Comparison of ENCODE assay signal across 6 cellular contexts in genomic region chr12:6942331-6942665, GRCh38. TPM values are rescaled to one million over a fixed set of nuclear protein-coding genes. Genes with fewer than 3 reads are reported as not detected.
A peak's percentile ranks its signal among the peaks of the same experiment; 100 is the strongest.
DNase-seq lines count a peak whose midpoint lies in the region; ATAC-seq and TF ChIP-seq lines count a peak whose summit lies in the region.

No MANE protein-coding gene starts in this region.

- H3K79me2 ChIP-seq in Karpas-422 (ENCODE audit: low read length): no peaks in the 10 kb centered on the region

- no peaks in the 10 kb centered on the region for H3K27me3 ChIP-seq in H7 (ENCODE audit: control insufficient read depth, insufficient read depth, low read length)
- H3K27me3 ChIP-seq in Karpas-422 (ENCODE audit: low read length): no peaks in the 10 kb centered on the region

- no peaks in the 10 kb centered on the region for H3K9me2 ChIP-seq in Karpas-422 (replicated peaks; ENCODE audit: insufficient read depth, low read length)

- H4K20me1 ChIP-seq in Karpas-422 (ENCODE audit: insufficient read depth, low read depth, low read length): no peaks in the 10 kb centered on the region

- H2AFZ ChIP-seq in Karpas-422 (ENCODE audit: low read length): no peak overlapping the region

- H3K4me1 Mint-ChIP-seq in activated naive CD8-positive, alpha-beta T cell treated with anti-CD3 and anti-CD28 coated beads, Interleukin-2, amount 10 ng/mL, durations not matched to agents 7 days and 5 days: peaks cover 34% of the 10 kb centered on the region
- peaks cover 42 to 62% of the 10 kb centered on the region in 2 donors for H3K4me1 Mint-ChIP-seq in natural killer cell

- POLR2A ChIA-PET in activated naive CD8-positive, alpha-beta T cell treated with anti-CD3 and anti-CD28 coated beads, Interleukin-2, amount 10 ng/mL, durations not matched to agents 7 days and 5 days (lab: Charles Lee): interaction anchor here (3.3 to 21.6 kb wide), 4 partner anchors 16 to 168 kb away, joined by 40 to 1055 read pairs (median 90); partner anchors contain the start of genes ATN1, C1RL and TPI1

- intact Hi-C loops in natural killer cell (cut with micrococcal nuclease): no loop called here

- no peaks in the 10 kb centered on the region for H3K9me3 ChIP-seq in Karpas-422 (ENCODE audit: low read length)

- H3K9me3 Mint-ChIP-seq in activated naive CD8-positive, alpha-beta T cell treated with anti-CD3 and anti-CD28 coated beads, Interleukin-2, amount 10 ng/mL, durations not matched to agents 7 days and 5 days: no peaks in the 10 kb centered on the region
- no peaks in the 10 kb centered on the region for H3K9me3 Mint-ChIP-seq in natural killer cell

- ATAC-seq in activated naive CD8-positive, alpha-beta T cell treated with anti-CD3 and anti-CD28 coated beads, Interleukin-2, amount 10 ng/mL, durations not matched to agents 7 days and 5 days (ENCODE audit: low read depth): no peak
- ATAC-seq in natural killer cell: no peak
- no peak for ATAC-seq in HG02678 (IDR thresholded peaks at IDR 0.05; ENCODE audit: unreplicated experiment)

- TF ChIP-seq CTCF in natural killer cell (IDR thresholded peaks at IDR 0.05): no peak

- H3K4me3 ChIP-seq in H7 (ENCODE audit: insufficient read depth, low read depth, low read length): no peak overlapping the region
- no peak overlapping the region for H3K4me3 ChIP-seq in Karpas-422 (ENCODE audit: low read length)

- no peak overlapping the region for H3K27ac ChIP-seq in Karpas-422 (ENCODE audit: low read length)

- H3K27ac Mint-ChIP-seq in activated naive CD8-positive, alpha-beta T cell treated with anti-CD3 and anti-CD28 coated beads, Interleukin-2, amount 10 ng/mL, durations not matched to agents 7 days and 5 days: peak overlapping the region; percentile 94
- H3K27ac Mint-ChIP-seq in natural killer cell: peak overlapping the region; percentile 98 to 99

- H3K27me3 Mint-ChIP-seq in activated naive CD8-positive, alpha-beta T cell treated with anti-CD3 and anti-CD28 coated beads, Interleukin-2, amount 10 ng/mL, durations not matched to agents 7 days and 5 days: no peaks in the 10 kb centered on the region
- H3K27me3 Mint-ChIP-seq in natural killer cell (ENCODE audit: low read depth in 2 of 2): no peaks in the 10 kb centered on the region

- peak; percentile 50 for DNase-seq in H7
- no peak for DNase-seq in activated naive CD8-positive, alpha-beta T cell treated with anti-CD3 and anti-CD28 coated beads, Interleukin-2, amount 10 ng/mL, durations not matched to agents 7 days and 5 days
- no peak for DNase-seq in natural killer cell
- no peak for DNase-seq in Karpas-422
- DNase-seq in dermis blood vessel endothelial cell: no peak

- H3K4me1 ChIP-seq in Karpas-422 (ENCODE audit: low read length): peaks cover 48% of the 10 kb centered on the region

- H3K36me3 ChIP-seq in H7 (replicated peaks; ENCODE audit: control insufficient read depth, insufficient read depth, low read length) (peaks cover 9% of the 10 kb centered on the region), Karpas-422 (ENCODE audit: insufficient read depth, low read length) (no peaks in the 10 kb centered on the region)

- peaks cover 3% of the 10 kb centered on the region for H3K36me3 Mint-ChIP-seq in activated naive CD8-positive, alpha-beta T cell treated with anti-CD3 and anti-CD28 coated beads, Interleukin-2, amount 10 ng/mL, durations not matched to agents 7 days and 5 days
- H3K36me3 Mint-ChIP-seq in natural killer cell: no peaks in the 10 kb centered on the region

- H3K4me2 ChIP-seq in Karpas-422 (ENCODE audit: low read depth, low read length, poor library complexity, severe bottlenecking): no peak overlapping the region

- no peak overlapping the region for H3K4me3 Mint-ChIP-seq in activated naive CD8-positive, alpha-beta T cell treated with anti-CD3 and anti-CD28 coated beads, Interleukin-2, amount 10 ng/mL, durations not matched to agents 7 days and 5 days
- H3K4me3 Mint-ChIP-seq in natural killer cell: peak overlapping the region; percentile 28

- H3K9ac ChIP-seq in Karpas-422 (ENCODE audit: low read length): no peak overlapping the region

RNA-seq across cellular contexts. Expression of gene RNU7-1, which starts 1.3 kb away (rescaled TPM):
- not detected in 2 replicates for total RNA-seq in H7 (2014; rRNA removed; shearing (Covaris generic))
- total RNA-seq in activated naive CD8-positive, alpha-beta T cell treated with anti-CD3 and anti-CD28 coated beads, Interleukin-2, amount 10 ng/mL, durations not matched to agents 7 days and 5 days: not detected
- not detected for total RNA-seq in natural killer cell
- total RNA-seq in Karpas-422 (2014; rRNA removed; shearing (Covaris generic); ENCODE audit: low replicate concordance): not detected in 2 replicates
- not detected in 2 replicates for total RNA-seq in dermis blood vessel endothelial cell

RNA-seq across cellular contexts. Expression of gene C12orf57, which starts 1.5 kb away (rescaled TPM):
- 136 and 153 TPM in 2 replicates for total RNA-seq in H7 (2014; rRNA removed; shearing (Covaris generic))
- total RNA-seq in activated naive CD8-positive, alpha-beta T cell treated with anti-CD3 and anti-CD28 coated beads, Interleukin-2, amount 10 ng/mL, durations not matched to agents 7 days and 5 days: 100 to 1,000 TPM; 210 to 217 TPM
- 100 to 1,000 TPM; 125 to 157 (median 126) TPM for total RNA-seq in natural killer cell
- 264 and 402 TPM in 2 replicates for total RNA-seq in Karpas-422 (2014; rRNA removed; shearing (Covaris generic); ENCODE audit: low replicate concordance)
- total RNA-seq in dermis blood vessel endothelial cell: 73.7 and 177 TPM in 2 replicates

RNA-seq across cellular contexts. Expression of gene PTPN6, which starts 8.9 kb away (rescaled TPM):
- total RNA-seq in H7 (2014; rRNA removed; shearing (Covaris generic)): 25.0 and 34.3 TPM in 2 replicates
- 100 to 1,000 TPM; 349 to 370 TPM for total RNA-seq in activated naive CD8-positive, alpha-beta T cell treated with anti-CD3 and anti-CD28 coated beads, Interleukin-2, amount 10 ng/mL, durations not matched to agents 7 days and 5 days
- total RNA-seq in natural killer cell (100 to 1,000 TPM; 279 to 357 (median 312) TPM), dermis blood vessel endothelial cell (2.4 and 3.4 TPM in 2 replicates)
- total RNA-seq in Karpas-422 (2014; rRNA removed; shearing (Covaris generic); ENCODE audit: low replicate concordance): 411 and 673 TPM in 2 replicates

RNA-seq across cellular contexts. Expression of gene ATN1, which starts 14.5 kb away (rescaled TPM):
- total RNA-seq in H7 (2014; rRNA removed; shearing (Covaris generic)): 11.4 and 13.4 TPM in 2 replicates
- 10 to 100 TPM; 31.0 to 31.3 TPM for total RNA-seq in activated naive CD8-positive, alpha-beta T cell treated with anti-CD3 and anti-CD28 coated beads, Interleukin-2, amount 10 ng/mL, durations not matched to agents 7 days and 5 days
- total RNA-seq in natural killer cell (10 to 100 TPM; 29.3 to 34.0 (median 31.9) TPM), dermis blood vessel endothelial cell (12.1 and 18.7 TPM in 2 replicates)
- 8.8 and 11.7 TPM in 2 replicates for total RNA-seq in Karpas-422 (2014; rRNA removed; shearing (Covaris generic); ENCODE audit: low replicate concordance)

RNA-seq across cellular contexts. Expression of gene ENO2, which starts 27.9 kb away (rescaled TPM):
- 47.4 and 59.0 TPM in 2 replicates for total RNA-seq in H7 (2014; rRNA removed; shearing (Covaris generic))
- 100 to 1,000 TPM; 231 to 242 TPM for total RNA-seq in activated naive CD8-positive, alpha-beta T cell treated with anti-CD3 and anti-CD28 coated beads, Interleukin-2, amount 10 ng/mL, durations not matched to agents 7 days and 5 days
- total RNA-seq in natural killer cell: 10 to 100 TPM; 21.6 to 30.8 (median 23.1) TPM
- total RNA-seq in Karpas-422 (2014; rRNA removed; shearing (Covaris generic); ENCODE audit: low replicate concordance): 40.3 and 43.1 TPM in 2 replicates
- total RNA-seq in dermis blood vessel endothelial cell: 2.8 and 2.9 TPM in 2 replicates
